Comparison of ENCODE assay signal across 16 cellular contexts in genomic region chr10:20991526-20991925, GRCh38.
A peak's percentile ranks its signal among the peaks of the same experiment; 100 is the strongest.
DNase-seq lines count a peak whose midpoint lies in the region; ATAC-seq and TF ChIP-seq lines count a peak whose summit lies in the region.
"Had no signal": no experiment of that assay in that cellular context is flagged by ENCODE, and none has a peak within 500 bp of the region (broad histone marks: within the 10 kb centered on the region; RNA-seq: fewer than 3 reads in every experiment).

No MANE protein-coding gene starts in this region.

- 77% methylated on average over 1 of the region's 1 CpG for WGBS in liver

- H3K4me1 ChIP-seq in liver (ENCODE audit: control insufficient read depth in 4 of 4, insufficient read depth in 4 of 4, low read length in 3 of 4) = peaks cover 2 to 23% (median 20%) of the 10 kb centered on the region in 4 donors
- H3K4me1 ChIP-seq: BE2C had no signal

- H3K36me3 ChIP-seq in liver (ENCODE audit: control insufficient read depth in 4 of 4, insufficient read depth in 3 of 4, low read depth in 1 of 4, low read length in 3 of 4) = no peaks in the 10 kb centered on the region
- H3K36me3 ChIP-seq: BE2C had no signal

- TF ChIP-seq RAD21 in liver (IDR thresholded peaks at IDR 0.05) = no peak

- H3K9ac ChIP-seq in liver (ENCODE audit: low read depth in 1 of 2, low read length in 2 of 2) = no peak overlapping the region
- H3K9ac ChIP-seq: GM23248 had no signal

- H3K9me3 ChIP-seq in liver (ENCODE audit: control insufficient read depth in 4 of 4, low read length in 3 of 4) = no peaks in the 10 kb centered on the region
- H3K9me3 ChIP-seq: A549, BE2C, Caco-2 had no signal

- H3K27me3 ChIP-seq in liver (ENCODE audit: control insufficient read depth in 4 of 4, insufficient read depth in 4 of 4, low read length in 3 of 4) = no peaks in the 10 kb centered on the region
- H3K27me3 ChIP-seq: BE2C had no signal

- peak; percentile 69 for DNase-seq in NCI-H748 (lab: John Stamatoyannopoulos, UW; ENCODE audit: unreplicated experiment)
- DNase-seq in NCI-H748 treated with DMSO at 0.1 percent for 48 hours (lab: John Stamatoyannopoulos, UW) = no peak
- DNase-seq in NCI-H146 (lab: John Stamatoyannopoulos, UW) = peak; percentile 78
- peak; percentile 58 for DNase-seq in NCI-H774 (lab: John Stamatoyannopoulos, UW)
- DNase-seq: BE2C; Caco-2; CD8-positive, alpha-beta T cell; DND-41; GDM1; GM23248; KG1 had no signal

- TF ChIP-seq CTCF in liver (IDR thresholded peaks at IDR 0.05; ENCODE audit: low read depth, low read length, missing input control) = no peak

- ATAC-seq in GM21576 (IDR thresholded peaks at IDR 0.05; ENCODE audit: unreplicated experiment) = no peak
- ATAC-seq in HG02759 (IDR thresholded peaks at IDR 0.05; ENCODE audit: unreplicated experiment) = no peak
- ATAC-seq: A549; CD8-positive, alpha-beta T cell; HCT116 had no signal

- H3K4me3 ChIP-seq in liver (ENCODE audit: low read depth in 1 of 3, low read length in 3 of 3) = no peak overlapping the region
- H3K4me3 ChIP-seq: A549, GM23248 had no signal

- H3K27ac ChIP-seq in liver (ENCODE audit: low read depth in 1 of 2, low read length in 2 of 2) = no peak overlapping the region
- H3K27ac ChIP-seq: A549, GM23248 had no signal

TF ChIP-seq in liver, 16 proteins besides CTCF, POLR2A, EP300 and RAD21:
- TF ChIP-seq ATF3 (IDR thresholded peaks at IDR 0.05) = no peak
- TF ChIP-seq HNF4A (conservative IDR thresholded peaks at IDR 0.05) = peak; percentile 22 to 55
- TF ChIP-seq ZBTB33 (IDR thresholded peaks at IDR 0.05) = no peak
- no peak for TF ChIP-seq SP1 (IDR thresholded peaks at IDR 0.05)
- no peak for TF ChIP-seq FOXA1 (IDR thresholded peaks at IDR 0.05)
TF ChIP-seq in liver: peak in this region for 1.
